In genomic region chr3:179898024-179898423, GRCh38 we compare ENCODE assay signal across 8 cellular contexts.
DNase-seq lines count a peak whose midpoint lies in the region; ATAC-seq and TF ChIP-seq lines count a peak whose summit lies in the region.

No MANE protein-coding gene starts in this region.

- H3K9me3 ChIP-seq in T-helper 17 cell (ENCODE audit: control insufficient read depth, low read length, poor library complexity, severe bottlenecking) (no peaks in the 10 kb centered on the region), thyroid gland (no peaks in the 10 kb centered on the region)

- H3K27ac ChIP-seq in thyroid gland: no peak overlapping the region

- 14 to 21% methylated on average over 2 of the region's 2 CpGs for WGBS in thyroid gland, 2 donors

- H3K27ac Mint-ChIP-seq in T-helper 17 cell: no peak overlapping the region

- H3K4me1 Mint-ChIP-seq in T-helper 17 cell: no peaks in the 10 kb centered on the region

- no peaks in the 10 kb centered on the region for H3K27me3 ChIP-seq in thyroid gland

- intact Hi-C loops in thyroid gland (cut with DNase I): no loop called here

- no peaks in the 10 kb centered on the region for H3K36me3 Mint-ChIP-seq in T-helper 17 cell (ENCODE audit: low read depth)

- H3K4me3 ChIP-seq in GM12865 (ENCODE audit: low read depth, low read length) (no peak overlapping the region), thyroid gland (replicated peaks in 1 of 3) (no peak overlapping the region)

- no peaks in the 10 kb centered on the region for H3K36me3 ChIP-seq in thyroid gland

- ATAC-seq in GM21619 (IDR thresholded peaks at IDR 0.05; ENCODE audit: unreplicated experiment): peak; percentile 91
- peak; percentile 54 for ATAC-seq in T-helper 17 cell

- no peak for TF ChIP-seq POLR2A in thyroid gland (IDR thresholded peaks at IDR 0.05)

- H3K27me3 Mint-ChIP-seq in T-helper 17 cell: peaks cover 14% of the 10 kb centered on the region

- H3K4me3 Mint-ChIP-seq in T-helper 17 cell: no peak overlapping the region

- TF ChIP-seq CTCF in GM12865 (IDR thresholded peaks at IDR 0.05; ENCODE audit: insufficient read depth, low read depth, low read length, missing control alignments) (no peak), thyroid gland (IDR thresholded peaks at IDR 0.05) (no peak)

- DNase-seq in GM12865 (ENCODE audit: low read depth): peak; percentile 59
- DNase-seq in HUDEP-2 (lab: John Stamatoyannopoulos, UW; ENCODE audit: unreplicated experiment in 76 of 76): peak in 67 of 76 experiments; percentile 1 to 83 (median 58)
- no peak for DNase-seq in T-helper 17 cell
- DNase-seq in iris pigment epithelial cell (ENCODE audit: low read depth): peak; percentile 70
- no peak for DNase-seq in thyroid gland
- DNase-seq in hypothalamus (lab: John Stamatoyannopoulos, UW): no peak
- DNase-seq in cortex of kidney (lab: John Stamatoyannopoulos, UW): no peak

- H3K4me1 ChIP-seq in thyroid gland: no peaks in the 10 kb centered on the region

Comparison
In these comparisons a context has a peak if more than half of its experiments do, and no peak if none do; other contexts are left out.
1. DNase-seq: peak in GM12865 (single experiment), HUDEP-2 (67 of 76) and iris pigment epithelial cell (single experiment); none in T-helper 17 cell (0 of 3), thyroid gland (0 of 2), hypothalamus (0 of 51) and cortex of kidney (single experiment).